In genomic region chr18:62187543-62188378, GRCh38 we compare ENCODE assay signal across 8 cellular contexts. TPM values are rescaled to one million over a fixed set of nuclear protein-coding genes. Genes with fewer than 3 reads are reported as not detected.
DNase-seq lines count a peak whose midpoint lies in the region; ATAC-seq and TF ChIP-seq lines count a peak whose summit lies in the region.

No MANE protein-coding gene starts in this region.

- no peaks in the 10 kb centered on the region for H3K27me3 ChIP-seq in Caco-2 (replicated peaks; ENCODE audit: control insufficient read depth, insufficient read depth, low read length)
- H3K27me3 ChIP-seq in effector memory CD4-positive, alpha-beta T cell (replicated peaks; ENCODE audit: control insufficient read depth, insufficient read depth, low read length, poor library complexity, severe bottlenecking): no peaks in the 10 kb centered on the region
- no peaks in the 10 kb centered on the region for H3K27me3 ChIP-seq in mesenchymal stem cell (ENCODE audit: control insufficient read depth in 1 of 2, insufficient read depth in 1 of 2, low read length in 2 of 2)

- peaks cover 16% of the 10 kb centered on the region for H3K36me3 Mint-ChIP-seq in Caco-2 (ENCODE audit: insufficient read depth, unreplicated experiment)

- peak overlapping the region in 1 of 2 experiments; percentile 92 for H3K23ac ChIP-seq in mesenchymal stem cell (ENCODE audit: low read length in 2 of 2)

- H3K27me3 Mint-ChIP-seq in Caco-2 (ENCODE audit: insufficient read depth, unreplicated experiment): no peaks in the 10 kb centered on the region

- H3K4me3 Mint-ChIP-seq in Caco-2 (ENCODE audit: unreplicated experiment): peak overlapping the region; percentile 98

- H3K4me1 ChIP-seq in Caco-2: no peaks in the 10 kb centered on the region
- H3K4me1 ChIP-seq in effector memory CD4-positive, alpha-beta T cell (ENCODE audit: control insufficient read depth, insufficient read depth, low read length, poor library complexity, severe bottlenecking): peaks cover 36% of the 10 kb centered on the region
- peaks cover 2% of the 10 kb centered on the region for H3K4me1 ChIP-seq in mesenchymal stem cell (ENCODE audit: control insufficient read depth, insufficient read depth, low read depth, low read length)

- intact Hi-C loops in Caco-2 (cut with micrococcal nuclease; ENCODE audit: unreplicated experiment): loop anchor here (2.0 to 10.0 kb wide), 2 partner anchors 13 to 337 kb away; partner anchors contain the start of gene ZCCHC2

- no peak for TF ChIP-seq CTCF in Caco-2 (IDR thresholded peaks at IDR 0.05; ENCODE audit: insufficient read depth in 1 of 2, low read depth in 1 of 2, low read length in 1 of 2, severe bottlenecking in 1 of 2, unreplicated experiment in 1 of 2)

- peak overlapping the region; percentile 69 for H3K27ac ChIP-seq in effector memory CD4-positive, alpha-beta T cell (ENCODE audit: insufficient read depth, low read length, poor library complexity, severe bottlenecking)
- peak overlapping the region; percentile 84 for H3K27ac ChIP-seq in mesenchymal stem cell (ENCODE audit: low read length, poor library complexity, severe bottlenecking)
- peak overlapping the region; percentile 86 for H3K27ac ChIP-seq in substantia nigra (ENCODE audit: low read depth, low read length, poor library complexity, severe bottlenecking)

- no peaks in the 10 kb centered on the region for H3K79me1 ChIP-seq in mesenchymal stem cell (replicated peaks; ENCODE audit: low read length, poor library complexity, severe bottlenecking)

- H3K4me3 ChIP-seq in Caco-2 (ENCODE audit: low read depth, low read length) (peak overlapping the region; percentile 93), mesenchymal stem cell (ENCODE audit: insufficient read depth in 1 of 2, low read depth in 1 of 2, low read length in 2 of 2) (peak overlapping the region; percentile 94 to 99)
- peak overlapping the region; percentile 98 for H3K4me3 ChIP-seq in effector memory CD4-positive, alpha-beta T cell (ENCODE audit: insufficient read depth, low read depth, low read length, poor library complexity, severe bottlenecking)

- no peaks in the 10 kb centered on the region for H3K9me3 Mint-ChIP-seq in Caco-2 (ENCODE audit: unreplicated experiment)

- peak overlapping the region; percentile 90 for H3K4me2 ChIP-seq in mesenchymal stem cell (ENCODE audit: low read length, poor library complexity, severe bottlenecking)

- no peak overlapping the region for H2AK5ac ChIP-seq in mesenchymal stem cell (ENCODE audit: low read length, severe bottlenecking)

- no peak overlapping the region for H2AFZ ChIP-seq in mesenchymal stem cell (ENCODE audit: low read depth, low read length)

- peak overlapping the region; percentile 94 for H3K9ac ChIP-seq in mesenchymal stem cell (ENCODE audit: low read length)

- H3K4ac ChIP-seq in mesenchymal stem cell (ENCODE audit: low read depth in 1 of 2, low read length in 2 of 2): peak overlapping the region; percentile 61 to 78

- POLR2A ChIA-PET in Caco-2 (lab: Charles Lee): interaction anchor here (0.6 to 0.7 kb wide), 2 partner anchors 13 to 339 kb away, joined by 3 to 8 read pairs; no protein-coding TSS in a partner anchor

- H2BK12ac ChIP-seq in mesenchymal stem cell (ENCODE audit: low read length in 2 of 2): no peak overlapping the region

- H3K36me3 ChIP-seq in Caco-2 (ENCODE audit: control insufficient read depth, insufficient read depth, low read length): no peaks in the 10 kb centered on the region
- no peaks in the 10 kb centered on the region for H3K36me3 ChIP-seq in effector memory CD4-positive, alpha-beta T cell (ENCODE audit: control insufficient read depth, insufficient read depth, low read length)
- H3K36me3 ChIP-seq in mesenchymal stem cell (ENCODE audit: control insufficient read depth in 1 of 2, insufficient read depth in 2 of 2, low read depth in 1 of 2, low read length in 2 of 2): no peaks in the 10 kb centered on the region

- peak overlapping the region; percentile 5 for H4K8ac ChIP-seq in mesenchymal stem cell (ENCODE audit: low read length)

- H3K4me1 Mint-ChIP-seq in Caco-2 (ENCODE audit: low read depth, unreplicated experiment): no peaks in the 10 kb centered on the region

- H3K14ac ChIP-seq in mesenchymal stem cell (ENCODE audit: low read length in 2 of 2): peak overlapping the region; percentile 19 to 74

- peak overlapping the region; percentile 96 for H3K27ac Mint-ChIP-seq in Caco-2 (ENCODE audit: unreplicated experiment)

- peak overlapping the region; percentile 1 for H2BK15ac ChIP-seq in mesenchymal stem cell (ENCODE audit: low read depth, poor library complexity, severe bottlenecking)

- WGBS in mesenchymal stem cell: under 1% methylated on average over 53 of the region's 53 CpGs

- no TSS peak for BruUV-seq in Caco-2 (replicated peaks; lab: Mats Ljungman, UMichigan)

- peak overlapping the region; percentile 83 to 89 for H3K18ac ChIP-seq in mesenchymal stem cell (ENCODE audit: low read depth in 1 of 2, low read length in 2 of 2)

- DNase-seq in Caco-2 (peak; percentile 22 to 32), NAMALWA (ENCODE audit: low spot score) (peak; percentile 75), mesenchymal stem cell (peak; percentile 37), substantia nigra (lab: John Stamatoyannopoulos, UW) (peak in 21 of 49 donors; percentile 2 to 70 (median 32))
- peak; percentile 7 to 10 for DNase-seq in activated CD4-positive, alpha-beta T cell treated with anti-CD3 and anti-CD28 coated beads for 4 hours
- DNase-seq in effector memory CD4-positive, alpha-beta T cell: peak in 1 of 3 donors; percentile 9

- CTCF ChIA-PET in Caco-2 (lab: Charles Lee): interaction anchor here (1.0 kb wide), 1 partner anchor 61 kb away, joined by 5 read pairs; no protein-coding TSS in a partner anchor

- ATAC-seq in GM21381 (IDR thresholded peaks at IDR 0.05; ENCODE audit: unreplicated experiment): peak; percentile 0
- ATAC-seq in GM21786 (IDR thresholded peaks at IDR 0.05; ENCODE audit: unreplicated experiment): no peak

- peak overlapping the region; percentile 90 for H4K91ac ChIP-seq in mesenchymal stem cell (ENCODE audit: low read length)

- peak overlapping the region; percentile 39 for H2BK5ac ChIP-seq in mesenchymal stem cell (ENCODE audit: low read depth, low read length, poor library complexity, severe bottlenecking)

- H3K9me3 ChIP-seq in Caco-2 (no peaks in the 10 kb centered on the region), mesenchymal stem cell (ENCODE audit: control insufficient read depth, low read length) (no peaks in the 10 kb centered on the region)
- no peaks in the 10 kb centered on the region for H3K9me3 ChIP-seq in effector memory CD4-positive, alpha-beta T cell (ENCODE audit: control insufficient read depth, low read length)

- no peak overlapping the region for H2BK120ac ChIP-seq in mesenchymal stem cell (ENCODE audit: low read depth, low read length)

RNA-seq across cellular contexts. Expression of gene RELCH, which starts 0.7 kb away (rescaled TPM):
- total RNA-seq in Caco-2 (2022): 16.8 and 19.6 TPM in 2 replicates
- 11.8 TPM for polyA plus RNA-seq in mesenchymal stem cell (2013, experiment 1 of 2)
- polyA plus RNA-seq in mesenchymal stem cell (2013, experiment 2 of 2): 12.6 TPM

RNA-seq across cellular contexts. Expression of gene PIGN, which starts 0.9 kb away (rescaled TPM):
- total RNA-seq in Caco-2 (2022): 22.8 and 23.4 TPM in 2 replicates
- polyA plus RNA-seq in mesenchymal stem cell (2013, experiment 1 of 2): 11.7 TPM
- polyA plus RNA-seq in mesenchymal stem cell (2013, experiment 2 of 2): 12.8 TPM
